22 cellular contexts compared by ENCODE assay signal in genomic region chr4:116520886-116521285, GRCh38.
"Had no signal": no experiment of that assay in that cellular context is flagged by ENCODE, and none has a peak within 500 bp of the region (broad histone marks: within the 10 kb centered on the region; RNA-seq: fewer than 3 reads in every experiment).

No MANE protein-coding gene starts in this region.

- H3K4me1 Mint-ChIP-seq: T-cell had no signal

- H3K4me1 ChIP-seq: SJSA1 had no signal

- H3K27ac ChIP-seq: SJSA1, SK-N-MC had no signal

- ATAC-seq: T-cell had no signal

- H3K27me3 ChIP-seq: SJSA1 had no signal

- H3K9me3 Mint-ChIP-seq: T-helper 1 cell treated with Interleukin-12 subunit alpha and Interleukin-12 subunit beta and Interleukin-4 antibody, amounts not matched to agents 30 μg/mL and 1 μg/mL, for 36 hours had no signal

- H3K4me3 ChIP-seq: SJSA1, SK-N-MC had no signal

- DNase-seq: KBM-7; NCI-H1092 treated with DMSO at 0.1 percent for 48 hours; NCI-H1436; NCI-H187; NCI-H2029; NCI-H2081 treated with DMSO at 0.1 percent for 48 hours; NCI-H2171; NCI-H226; NCI-H446; NCI-H510A; NCI-H524 treated with DMSO at 0.1 percent for 48 hours; NCI-H69; NCI-H774; NK-92 treated with Interleukin-12 subunit alpha and Interleukin-12 subunit beta, amount 100 ng/mL, for 24 hours; Right ventricle myocardium superior; RPMI8226; SIG-M5; SW 1271; T-cell had no signal

- H3K9me3 ChIP-seq: SJSA1 had no signal

- H3K27me3 Mint-ChIP-seq: T-cell had no signal

- H3K27ac Mint-ChIP-seq: T-cell; T-helper 1 cell treated with Interleukin-12 subunit alpha and Interleukin-12 subunit beta and Interleukin-4 antibody, amounts not matched to agents 30 μg/mL and 1 μg/mL, for 36 hours had no signal

- H3K4me3 Mint-ChIP-seq: T-cell; T-helper 1 cell treated with Interleukin-12 subunit alpha and Interleukin-12 subunit beta and Interleukin-4 antibody, amounts not matched to agents 30 μg/mL and 1 μg/mL, for 36 hours had no signal

- H3K36me3 Mint-ChIP-seq: T-cell had no signal

- H3K36me3 ChIP-seq: SJSA1 had no signal
